Comparison of ENCODE assay signal across 1 cellular context in genomic region chr22:17121235-17122195, GRCh38.
TF ChIP-seq lines count a peak whose summit lies in the region.

Gene TMEM121B, minus strand, starts transcription at chr22:17121360. Its CDS starts 233 bp downstream, at chr22:17121127.

TF ChIP-seq in HEK293, 187 proteins besides CTCF, POLR2A, EP300 and RAD21 (continued from another document and continues in another):
- TF ChIP-seq ZNF518A (tag by site-specific recombination; conservative IDR thresholded peaks at IDR 0.05; ENCODE audit: low read depth) (0 out of 2 replicates have a peak, but pooled peaks have one; percentile 13), PATZ1 (tag by site-specific recombination; IDR thresholded peaks at IDR 0.05) (peak; percentile 74), ZNF24 (tag by site-specific recombination; IDR thresholded peaks at IDR 0.05) (0 out of 2 replicates have a peak, but pooled peaks have one; percentile 52), TSHZ1 (tag by site-specific recombination; IDR thresholded peaks at IDR 0.05; ENCODE audit: borderline replicate concordance) (peak; percentile 37; the same call in 1 of the 2 replicates), KLF1 (tag by site-specific recombination; IDR thresholded peaks at IDR 0.05) (peak; percentile 88), SP2 (tag by site-specific recombination; IDR thresholded peaks at IDR 0.05) (peak; percentile 75), KLF7 (tag by site-specific recombination; IDR thresholded peaks at IDR 0.05; ENCODE audit: borderline replicate concordance) (0 out of 2 replicates have a peak, but pooled peaks have one; percentile 31), PRDM10 (tag by site-specific recombination; IDR thresholded peaks at IDR 0.05) (peak; percentile 97), ZNF366 (tag by site-specific recombination; conservative IDR thresholded peaks at IDR 0.05) (peak; percentile 53; the same call in 1 of the 2 replicates), PRDM2 (tag by site-specific recombination; IDR thresholded peaks at IDR 0.05; ENCODE audit: borderline replicate concordance) (no peak), ZNF335 (tag by site-specific recombination; conservative IDR thresholded peaks at IDR 0.05) (peak; percentile 95), ZNF510 (tag by site-specific recombination; IDR thresholded peaks at IDR 0.05; ENCODE audit: insufficient replicate concordance) (no peak), ZSCAN5A (tag by site-specific recombination; IDR thresholded peaks at IDR 0.05) (peak; percentile 73; the same call in 1 of the 2 replicates), ZNF792 (tag by site-specific recombination; IDR thresholded peaks at IDR 0.05) (peak; percentile 44; the same call in 1 of the 2 replicates), GLIS2 (tag by site-specific recombination; IDR thresholded peaks at IDR 0.05) (peak; percentile 80), ZNF433 (tag by site-specific recombination; IDR thresholded peaks at IDR 0.05; ENCODE audit: low read depth) (no peak), ZBTB6 (tag by site-specific recombination; IDR thresholded peaks at IDR 0.05) (no peak), ZNF174 (tag by site-specific recombination; IDR thresholded peaks at IDR 0.05) (no peak), ZNF639 (tag by site-specific recombination; IDR thresholded peaks at IDR 0.05) (peak; percentile 68), ZNF248 (tag by site-specific recombination; IDR thresholded peaks at IDR 0.05) (no peak), WT1 (tag by site-specific recombination; IDR thresholded peaks at IDR 0.05) (peak; percentile 50), ZNF10 (tag by site-specific recombination; IDR thresholded peaks at IDR 0.05) (no peak), KLF8 (tag by site-specific recombination; IDR thresholded peaks at IDR 0.05) (peak; percentile 73), ZXDB (tag by site-specific recombination; IDR thresholded peaks at IDR 0.05) (peak; percentile 61; the same call in 1 of the 2 replicates)
